Comparison of ENCODE assay signal across 8 cellular contexts in genomic region chr11:122628691-122629555, GRCh38. TPM values are rescaled to one million over a fixed set of nuclear protein-coding genes. Genes with fewer than 3 reads are reported as not detected.
A peak's percentile ranks its signal among the peaks of the same experiment; 100 is the strongest.
DNase-seq lines count a peak whose midpoint lies in the region; ATAC-seq and TF ChIP-seq lines count a peak whose summit lies in the region.

No MANE protein-coding gene starts in this region.

- TF ChIP-seq CTCF in GM06990 (IDR thresholded peaks at IDR 0.05; ENCODE audit: insufficient read depth, low read length, poor library complexity, severe bottlenecking) (peak; percentile 88), OCI-LY7 (conservative IDR thresholded peaks at IDR 0.05; ENCODE audit: low read length) (peak; percentile 94), esophagus muscularis mucosa (IDR thresholded peaks at IDR 0.05) (peak; percentile 74 to 91 (median 84)), nephron (IDR thresholded peaks at IDR 0.05; ENCODE audit: unreplicated experiment in 3 of 3) (peak; percentile 62 to 80 (median 70))

- H3K9me3 ChIP-seq in OCI-LY7 (ENCODE audit: low read length) (no peaks in the 10 kb centered on the region), esophagus muscularis mucosa (no peaks in the 10 kb centered on the region)

- no peak for TF ChIP-seq POLR2A in esophagus muscularis mucosa (IDR thresholded peaks at IDR 0.05; ENCODE audit: low read depth)

- peaks cover 26% of the 10 kb centered on the region for H3K27me3 Mint-ChIP-seq in nephron (ENCODE audit: low read depth)

- no peak overlapping the region for H3K4me3 Mint-ChIP-seq in nephron

- peak overlapping the region in 2 of 3 experiments; percentile 34 to 38 for H3K27ac Mint-ChIP-seq in nephron

- no peak for DNase-seq in GM06990 (ENCODE audit: extremely low read depth, insufficient read length)
- DNase-seq in OCI-LY7 (ENCODE audit: low spot score): peak; percentile 85
- peak; percentile 58 for DNase-seq in activated T-cell treated with anti-CD3 and anti-CD28 coated beads for 48 hours (ENCODE audit: low read depth)
- DNase-seq in esophagus muscularis mucosa (ENCODE audit: extremely low spot score): no peak
- peak; percentile 50 for DNase-seq in stimulated activated naive CD4-positive, alpha-beta T cell treated with Interleukin-2 at 50 U/mL for 16 hours (lab: John Stamatoyannopoulos, UW)

- H3K4me1 ChIP-seq in OCI-LY7 (ENCODE audit: insufficient read depth, low read length, poor library complexity, severe bottlenecking) (peaks cover 9% of the 10 kb centered on the region), esophagus muscularis mucosa (peaks cover 0 to 9% (median 0%) of the 10 kb centered on the region in 4 donors)

- H3K36me3 ChIP-seq in GM06990 (ENCODE audit: control insufficient read depth, insufficient read depth, low read length) (no peaks in the 10 kb centered on the region), OCI-LY7 (ENCODE audit: insufficient read depth, low read length) (no peaks in the 10 kb centered on the region), esophagus muscularis mucosa (no peaks in the 10 kb centered on the region)

- peak; percentile 58 for ATAC-seq in HG03442 (IDR thresholded peaks at IDR 0.05; ENCODE audit: unreplicated experiment)
- no peak for ATAC-seq in HG03432 (IDR thresholded peaks at IDR 0.05; ENCODE audit: unreplicated experiment)

- H3K4me1 Mint-ChIP-seq in nephron: peaks cover 6% of the 10 kb centered on the region

- H4K20me1 ChIP-seq in OCI-LY7 (ENCODE audit: insufficient read depth, low read length): no peaks in the 10 kb centered on the region

- intact Hi-C loops in OCI-LY7 (cut with micrococcal nuclease; ENCODE audit: unreplicated experiment) (loop anchor here (1.0 kb wide), 3 partner anchors 49 to 225 kb away; no protein-coding TSS in a partner anchor), esophagus muscularis mucosa (cut with DNase I) (loop anchor here (1.0 kb wide), 1 partner anchor 152 kb away; no protein-coding TSS in a partner anchor)

- H3K36me3 Mint-ChIP-seq in nephron (ENCODE audit: low read depth): no peaks in the 10 kb centered on the region

- no peaks in the 10 kb centered on the region for H3K79me2 ChIP-seq in OCI-LY7 (ENCODE audit: insufficient read depth, low read depth, low read length)

- peak overlapping the region; percentile 98 for H2AFZ ChIP-seq in OCI-LY7 (ENCODE audit: low read length)

- no TSS peak for BruUV-seq in OCI-LY7 (replicated peaks; lab: Mats Ljungman, UMichigan)

- H3K27ac ChIP-seq in OCI-LY7 (ENCODE audit: low read depth, low read length, poor library complexity, severe bottlenecking): no peak overlapping the region
- H3K27ac ChIP-seq in esophagus muscularis mucosa (replicated peaks in 1 of 4): no peak overlapping the region

- 50% methylated on average over 10 of the region's 11 CpGs for WGBS in esophagus muscularis mucosa

- no peak for TF ChIP-seq EP300 in esophagus muscularis mucosa (IDR thresholded peaks at IDR 0.05)

- H3K4me2 ChIP-seq in OCI-LY7 (ENCODE audit: low read length): peak overlapping the region; percentile 43

- H3K27me3 ChIP-seq in GM06990 (replicated peaks; ENCODE audit: control insufficient read depth, insufficient read depth, low read length) (no peaks in the 10 kb centered on the region; the same call in 1 of the 2 replicates), esophagus muscularis mucosa (peaks cover 0 to 24% (median 0%) of the 10 kb centered on the region in 4 donors)

- CTCF ChIA-PET in OCI-LY7 (lab: Charles Lee; ENCODE audit: unreplicated experiment): interaction anchor here (0.6 to 3.1 kb wide), 5 partner anchors 114 to 224 kb away, joined by 3 to 16 read pairs (median 10); no protein-coding TSS in a partner anchor

- POLR2A ChIA-PET in OCI-LY7 (lab: Charles Lee): interaction anchor here (0.6 to 2.4 kb wide), 7 partner anchors 16 to 228 kb away, joined by 3 to 7 read pairs (median 5); no protein-coding TSS in a partner anchor

- no peaks in the 10 kb centered on the region for H3K9me2 ChIP-seq in OCI-LY7 (ENCODE audit: insufficient read depth, low read length)

- no peaks in the 10 kb centered on the region for H3K9me3 Mint-ChIP-seq in nephron

- no peak overlapping the region for H3K4me3 ChIP-seq in GM06990 (replicated peaks; ENCODE audit: low read depth, low read length)
- H3K4me3 ChIP-seq in OCI-LY7 (ENCODE audit: low read depth, low read length, poor library complexity, severe bottlenecking): no peak overlapping the region
- no peak overlapping the region for H3K4me3 ChIP-seq in esophagus muscularis mucosa

RNA-seq across cellular contexts. Expression of gene UBASH3B, which starts 26.6 kb away (rescaled TPM):
- 36.3 and 54.7 TPM in 2 replicates for total RNA-seq in OCI-LY7 (2014; rRNA removed; shearing (Covaris generic))
- 72.7 and 73.0 TPM in 2 replicates for total RNA-seq in OCI-LY7 (2022)
- 1 to 10 TPM in 3 of 4 donors, under 1 TPM in 1; 0.42 to 6.8 (median 1.7) TPM for total RNA-seq in esophagus muscularis mucosa

Comparison
In these comparisons a context has a peak if more than half of its experiments do, and no peak if none do; other contexts are left out.
1. DNase-seq: peak in OCI-LY7 (single experiment), activated T-cell treated with anti-CD3 and anti-CD28 coated beads for 48 hours (single experiment) and stimulated activated naive CD4-positive, alpha-beta T cell treated with Interleukin-2 at 50 U/mL for 16 hours (single experiment); none in GM06990 (single experiment) and esophagus muscularis mucosa (single experiment).
2. RNA of gene UBASH3B, which starts 26.6 kb away (total RNA-seq): 36.3 to 73.0 TPM in OCI-LY7; 0.42 to 6.8 TPM in esophagus muscularis mucosa; every median in the first group is over 4 times any median in the second.
3. Peak in every context shown above with its lines, with median percentiles within 50 percentile points of each other: CTCF ChIP-seq.